1 cellular context compared by ENCODE assay signal in genomic region chr14:102873546-102874061, GRCh38.
TF ChIP-seq lines count a peak whose summit lies in the region.

No MANE protein-coding gene starts in this region.

TF ChIP-seq in HepG2, 621 proteins besides CTCF, POLR2A, EP300 and RAD21 (continued from another document and continues in another):
- TF ChIP-seq ZSCAN30 (CRISPR knock-in tag; IDR thresholded peaks at IDR 0.05) (no peak), NKX3-1 (CRISPR knock-in tag; IDR thresholded peaks at IDR 0.05) (peak; percentile 93), ZNF564 (CRISPR knock-in tag; IDR thresholded peaks at IDR 0.05) (no peak), MED1 (CRISPR knock-in tag; IDR thresholded peaks at IDR 0.05) (peak; percentile 89), KLF11 (CRISPR knock-in tag; IDR thresholded peaks at IDR 0.05) (no peak), MTERF4 (CRISPR knock-in tag; IDR thresholded peaks at IDR 0.05) (no peak), SNAPC5 (CRISPR knock-in tag; IDR thresholded peaks at IDR 0.05; ENCODE audit: borderline replicate concordance) (no peak), ZNF468 (CRISPR knock-in tag; IDR thresholded peaks at IDR 0.05) (no peak), ELF1 (CRISPR knock-in tag; IDR thresholded peaks at IDR 0.05) (no peak), ZNF7 (CRISPR knock-in tag; IDR thresholded peaks at IDR 0.05) (no peak), NRL (CRISPR knock-in tag; IDR thresholded peaks at IDR 0.05; ENCODE audit: borderline replicate concordance) (no peak), KAT2B (IDR thresholded peaks at IDR 0.05; ENCODE audit: borderline replicate concordance, low read depth, low read length) (no peak), TOPORS (CRISPR knock-in tag; IDR thresholded peaks at IDR 0.05) (no peak), MZF1 (CRISPR knock-in tag; IDR thresholded peaks at IDR 0.05; ENCODE audit: borderline replicate concordance) (no peak), ZNF44 (CRISPR knock-in tag; IDR thresholded peaks at IDR 0.05) (no peak), KAT8 (CRISPR knock-in tag; IDR thresholded peaks at IDR 0.05) (peak; percentile 86), ZBTB3 (CRISPR knock-in tag; IDR thresholded peaks at IDR 0.05; ENCODE audit: borderline replicate concordance, low read depth) (no peak), BCL3 (CRISPR knock-in tag; IDR thresholded peaks at IDR 0.05) (no peak), TGIF2 (CRISPR knock-in tag; IDR thresholded peaks at IDR 0.05) (0 out of 2 replicates have a peak, but pooled peaks have one; percentile 30), NFAT5 (CRISPR knock-in tag; IDR thresholded peaks at IDR 0.05) (no peak), HMGXB3 (CRISPR knock-in tag; IDR thresholded peaks at IDR 0.05; ENCODE audit: borderline replicate concordance) (no peak), IKZF5 (CRISPR knock-in tag; IDR thresholded peaks at IDR 0.05) (peak; percentile 61), ZNF17 (CRISPR knock-in tag; IDR thresholded peaks at IDR 0.05) (no peak), ZNF660 (CRISPR knock-in tag; IDR thresholded peaks at IDR 0.05; ENCODE audit: borderline replicate concordance, low read depth) (no peak), BORCS8-MEF2B (CRISPR knock-in tag; IDR thresholded peaks at IDR 0.05) (no peak), ZFYVE20 (CRISPR knock-in tag; IDR thresholded peaks at IDR 0.05; ENCODE audit: borderline replicate concordance, low read depth) (no peak), NCOA5 (CRISPR knock-in tag; IDR thresholded peaks at IDR 0.05) (no peak), JUND (CRISPR knock-in tag; IDR thresholded peaks at IDR 0.05) (no peak), ZNF644 (CRISPR knock-in tag; IDR thresholded peaks at IDR 0.05; ENCODE audit: low read depth) (no peak), CC2D1A (CRISPR knock-in tag; IDR thresholded peaks at IDR 0.05) (no peak), JDP2 (CRISPR knock-in tag; IDR thresholded peaks at IDR 0.05; ENCODE audit: borderline replicate concordance) (no peak), AHDC1 (CRISPR knock-in tag; IDR thresholded peaks at IDR 0.05; ENCODE audit: borderline replicate concordance) (peak; percentile 58; the same call in 1 of the 2 replicates), PHF20 (CRISPR knock-in tag; IDR thresholded peaks at IDR 0.05) (no peak), IRF2 (CRISPR knock-in tag; IDR thresholded peaks at IDR 0.05) (peak; percentile 76), ZNF773 (CRISPR knock-in tag; IDR thresholded peaks at IDR 0.05; ENCODE audit: borderline replicate concordance) (no peak), KLF16 (CRISPR knock-in tag; IDR thresholded peaks at IDR 0.05) (peak in 1 of 2 experiments; percentile 78; a peak in 1 of 4 replicates), ZIK1 (CRISPR knock-in tag; IDR thresholded peaks at IDR 0.05; ENCODE audit: borderline replicate concordance, low read depth) (no peak), KLF6 (CRISPR knock-in tag; IDR thresholded peaks at IDR 0.05) (0 out of 2 replicates have a peak, but pooled peaks have one; percentile 26), SATB2 (CRISPR knock-in tag; IDR thresholded peaks at IDR 0.05) (0 out of 2 replicates have a peak, but pooled peaks have one; percentile 55), MNT (IDR thresholded peaks at IDR 0.05) (no peak), FOXJ3 (CRISPR knock-in tag; IDR thresholded peaks at IDR 0.05; ENCODE audit: borderline replicate concordance) (peak; percentile 97), SSRP1 (CRISPR knock-in tag; IDR thresholded peaks at IDR 0.05) (no peak), ZNF501 (CRISPR knock-in tag; IDR thresholded peaks at IDR 0.05) (peak; percentile 41; the same call in 1 of the 2 replicates)
